ENCODE assay signal across 8 cellular contexts in genomic region chrX:70033348-70033747, GRCh38.
DNase-seq lines count a peak whose midpoint lies in the region; ATAC-seq and TF ChIP-seq lines count a peak whose summit lies in the region.

No MANE protein-coding gene starts in this region.

- H3K9me3 ChIP-seq in SU-DHL-6 (ENCODE audit: insufficient read depth, low read length) = no peaks in the 10 kb centered on the region

- no peaks in the 10 kb centered on the region for H3K27me3 ChIP-seq in SU-DHL-6 (ENCODE audit: low read length)

- TF ChIP-seq CTCF in GM12872 (IDR thresholded peaks at IDR 0.05; ENCODE audit: insufficient read depth, low read depth, low read length) = peak; percentile 63
- TF ChIP-seq CTCF in SU-DHL-6 (IDR thresholded peaks at IDR 0.05; ENCODE audit: insufficient read depth, low read length, poor library complexity, severe bottlenecking) = peak; percentile 30

- no peaks in the 10 kb centered on the region for H3K36me3 ChIP-seq in SU-DHL-6 (ENCODE audit: low read length)

- H4K20me1 ChIP-seq in SU-DHL-6 (ENCODE audit: low read depth, low read length) = no peaks in the 10 kb centered on the region

- H3K4me3 ChIP-seq in SU-DHL-6 (ENCODE audit: insufficient read depth, low read length, poor library complexity, severe bottlenecking) = no peak overlapping the region

- DNase-seq in Ammon's horn (ENCODE audit: low spot score) = peak; percentile 14
- DNase-seq in fibroblast of peridontal ligament (ENCODE audit: extremely low read depth) = peak; percentile 3
- DNase-seq in stimulated activated CD4-positive, alpha-beta T cell treated with anti-CD3 and anti-CD28 coated beads, Interleukin-1b, Interleukin-23, amount 100 ng/mL, for 48 hours = peak; percentile 16
- DNase-seq in cortex of kidney (lab: John Stamatoyannopoulos, UW) = no peak

- H3K79me2 ChIP-seq in SU-DHL-6 (ENCODE audit: insufficient read depth, low read length) = no peaks in the 10 kb centered on the region

- H3K27ac ChIP-seq in SU-DHL-6 (ENCODE audit: low read depth, low read length) = no peak overlapping the region

- no peak overlapping the region for H3K9ac ChIP-seq in SU-DHL-6 (ENCODE audit: low read length)

- no peak overlapping the region for H3K4me2 ChIP-seq in SU-DHL-6 (ENCODE audit: low read depth, low read length, poor library complexity, severe bottlenecking)

- no peaks in the 10 kb centered on the region for H3F3A ChIP-seq in SU-DHL-6 (ENCODE audit: insufficient read depth)

- H2AFZ ChIP-seq in SU-DHL-6 (ENCODE audit: low read depth, low read length, severe bottlenecking) = no peak overlapping the region

- H3K9me2 ChIP-seq in SU-DHL-6 (replicated peaks; ENCODE audit: insufficient read depth, low read length) = no peaks in the 10 kb centered on the region

- ATAC-seq in HG03139 (IDR thresholded peaks at IDR 0.05; ENCODE audit: unreplicated experiment) = peak; percentile 69
- ATAC-seq in GM18858 (IDR thresholded peaks at IDR 0.05; ENCODE audit: unreplicated experiment) = no peak
